8 cellular contexts compared by ENCODE assay signal in genomic region chr7:18320971-18321567, GRCh38.
DNase-seq lines count a peak whose midpoint lies in the region; ATAC-seq lines count a peak whose summit lies in the region.

No MANE protein-coding gene starts in this region.

- H3K36me3 Mint-ChIP-seq in activated CD8-positive, alpha-beta memory T cell treated with anti-CD3 and anti-CD28 coated beads, Interleukin-2, amount 10 ng/mL, durations not matched to agents 7 days and 5 days = no peaks in the 10 kb centered on the region

- intact Hi-C loops in posterior vena cava (cut with DNase I) = no loop called here

- in situ Hi-C loops in KBM-7 (cut with MboI; ENCODE audit: low pct_unique_long_range_greater_than_20kb, low sequenced_read_pairs) = loop anchor here (25.0 kb wide), 1 partner anchor 634 kb away; no protein-coding TSS in a partner anchor

- CTCF ChIA-PET in activated CD8-positive, alpha-beta memory T cell treated with anti-CD3 and anti-CD28 coated beads, Interleukin-2, amount 10 ng/mL, durations not matched to agents 7 days and 5 days (lab: Charles Lee) = interaction anchor here (1.0 to 1.2 kb wide), 2 partner anchors 11 to 551 kb away, joined by 3 to 5 read pairs; no protein-coding TSS in a partner anchor

- no peaks in the 10 kb centered on the region for H3K9me3 Mint-ChIP-seq in activated CD8-positive, alpha-beta memory T cell treated with anti-CD3 and anti-CD28 coated beads, Interleukin-2, amount 10 ng/mL, durations not matched to agents 7 days and 5 days (ENCODE audit: low read depth)

- no peak overlapping the region for H3K27ac Mint-ChIP-seq in activated CD8-positive, alpha-beta memory T cell treated with anti-CD3 and anti-CD28 coated beads, Interleukin-2, amount 10 ng/mL, durations not matched to agents 7 days and 5 days

- peak; percentile 57 for ATAC-seq in activated CD8-positive, alpha-beta memory T cell treated with anti-CD3 and anti-CD28 coated beads, Interleukin-2, amount 10 ng/mL, durations not matched to agents 7 days and 5 days
- ATAC-seq in GM21786 (IDR thresholded peaks at IDR 0.05; ENCODE audit: unreplicated experiment) = peak; percentile 86

- DNase-seq in activated CD8-positive, alpha-beta memory T cell treated with anti-CD3 and anti-CD28 coated beads, Interleukin-2, amount 10 ng/mL, durations not matched to agents 7 days and 5 days = no peak
- no peak for DNase-seq in activated CD8-positive, alpha-beta memory T cell treated with anti-CD3 and anti-CD28 coated beads for 24 hours
- peak; percentile 68 for DNase-seq in KBM-7
- peak; percentile 53 for DNase-seq in SW480 (ENCODE audit: low spot score)
- DNase-seq in hepatic stellate cell (ENCODE audit: low spot score) = peak; percentile 9
- peak; percentile 31 for DNase-seq in stromal cell of bone marrow (ENCODE audit: low read depth)
- DNase-seq in posterior vena cava (ENCODE audit: low spot score) = no peak

- no peaks in the 10 kb centered on the region for H3K4me1 Mint-ChIP-seq in activated CD8-positive, alpha-beta memory T cell treated with anti-CD3 and anti-CD28 coated beads, Interleukin-2, amount 10 ng/mL, durations not matched to agents 7 days and 5 days

- H3K4me3 Mint-ChIP-seq in activated CD8-positive, alpha-beta memory T cell treated with anti-CD3 and anti-CD28 coated beads, Interleukin-2, amount 10 ng/mL, durations not matched to agents 7 days and 5 days = no peak overlapping the region

- no peaks in the 10 kb centered on the region for H3K27me3 Mint-ChIP-seq in activated CD8-positive, alpha-beta memory T cell treated with anti-CD3 and anti-CD28 coated beads, Interleukin-2, amount 10 ng/mL, durations not matched to agents 7 days and 5 days

Comparison
In these comparisons a context has a peak if more than half of its experiments do, and no peak if none do; other contexts are left out.
1. DNase-seq: peak in KBM-7 (single experiment), SW480 (single experiment), hepatic stellate cell (single experiment) and stromal cell of bone marrow (single experiment); none in activated CD8-positive, alpha-beta memory T cell treated with anti-CD3 and anti-CD28 coated beads, Interleukin-2, amount 10 ng/mL, durations not matched to agents 7 days and 5 days (single experiment), activated CD8-positive, alpha-beta memory T cell treated with anti-CD3 and anti-CD28 coated beads for 24 hours (single experiment) and posterior vena cava (single experiment).